ENCODE assay signal across 7 cellular contexts in the genomic region with DNA sequence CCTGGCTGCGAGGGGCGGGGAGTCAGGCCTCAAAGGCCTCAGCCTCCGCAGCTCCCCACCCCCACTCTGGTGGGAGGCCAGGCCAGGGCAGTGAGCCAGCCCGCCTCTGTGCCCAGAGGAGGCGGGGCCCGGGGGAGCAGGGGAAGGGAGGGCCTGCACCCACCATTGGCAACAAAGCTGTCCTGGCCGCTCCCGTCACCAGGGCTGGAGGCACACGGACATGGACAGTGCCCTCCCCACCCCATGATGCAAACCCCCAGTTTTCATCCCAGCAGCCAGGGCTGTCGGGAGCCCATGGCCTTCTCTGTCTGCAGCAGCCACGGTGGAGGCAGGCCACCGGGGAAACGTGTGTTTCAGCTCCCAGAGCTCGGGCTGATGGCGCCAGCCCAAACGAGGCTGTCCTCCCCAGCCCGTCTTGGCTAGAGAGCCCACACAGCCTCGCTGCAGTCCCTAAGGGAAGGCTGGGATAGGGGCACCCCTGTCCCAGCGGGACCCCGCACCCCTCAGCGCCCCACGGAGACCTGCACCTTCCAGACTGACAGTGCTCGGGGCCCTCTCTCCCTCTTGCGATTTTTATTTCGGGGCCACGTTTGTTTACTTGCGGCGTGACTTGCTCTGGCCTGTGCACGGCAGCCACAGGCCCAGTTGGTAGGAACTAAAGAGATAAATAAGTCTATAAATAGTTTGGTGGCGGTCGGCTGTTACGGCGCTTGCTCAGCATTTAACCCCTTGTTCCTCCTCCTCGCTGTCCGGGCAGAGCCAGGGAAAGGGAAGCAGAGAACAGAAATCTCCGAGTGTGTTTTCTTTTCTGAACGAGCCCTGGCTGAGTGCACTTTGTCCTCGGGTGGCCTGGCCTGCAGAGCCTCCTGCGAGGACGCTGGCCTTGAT.
DNase-seq lines count a peak whose midpoint lies in the region; ATAC-seq and TF ChIP-seq lines count a peak whose summit lies in the region.

No MANE protein-coding gene starts in this region.

- POLR2A ChIA-PET in A673 (lab: Charles Lee; ENCODE audit: low non-redundant PET): no interaction called here

- CTCF ChIA-PET in A673 (lab: Charles Lee): no interaction called here

- H3K27ac ChIP-seq in colonic mucosa (peak overlapping the region; percentile 53), A673 (ENCODE audit: low read depth, low read length, poor library complexity, severe bottlenecking) (no peak overlapping the region)

- H3K9ac ChIP-seq in colonic mucosa (ENCODE audit: low read depth in 2 of 2, low read length in 2 of 2): no peak overlapping the region

- DNase-seq in NCI-H2171 (lab: John Stamatoyannopoulos, UW) (peak; percentile 81), colonic mucosa (peak; percentile 72), midbrain (lab: John Stamatoyannopoulos, UW) (peak; percentile 89), ureter (ENCODE audit: low spot score) (peak; percentile 82), A673 (ENCODE audit: low spot score) (no peak)

- BruUV-seq in A673 (replicated peaks; lab: Mats Ljungman, UMichigan): no TSS peak

- ATAC-seq in GM21825 (IDR thresholded peaks at IDR 0.05; ENCODE audit: unreplicated experiment) (no peak), GM18909 (IDR thresholded peaks at IDR 0.05; ENCODE audit: poor library complexity, unreplicated experiment) (no peak)

- H3K4me3 ChIP-seq in colonic mucosa: peak overlapping the region; percentile 21
- no peak overlapping the region for H3K4me3 ChIP-seq in A673 (ENCODE audit: low read depth, low read length, poor library complexity, severe bottlenecking)

- no peaks in the 10 kb centered on the region for H3K36me3 ChIP-seq in colonic mucosa
- H3K36me3 ChIP-seq in A673 (ENCODE audit: insufficient read depth, low read length, poor library complexity, severe bottlenecking): no peaks in the 10 kb centered on the region

- H3K27me3 ChIP-seq in colonic mucosa (no peaks in the 10 kb centered on the region), A673 (replicated peaks; ENCODE audit: insufficient read depth, low read depth, low read length, poor library complexity) (peaks cover 13% of the 10 kb centered on the region)

- H3K9me3 ChIP-seq in colonic mucosa (no peaks in the 10 kb centered on the region), A673 (ENCODE audit: low read depth, low read length, poor library complexity, severe bottlenecking) (no peaks in the 10 kb centered on the region)

- no peak for TF ChIP-seq CTCF in colonic mucosa (IDR thresholded peaks at IDR 0.05)
- TF ChIP-seq CTCF in A673 (conservative IDR thresholded peaks at IDR 0.05; ENCODE audit: low read depth, low read length): no peak

- H3K4me1 ChIP-seq in colonic mucosa: peaks cover 9% of the 10 kb centered on the region
- H3K4me1 ChIP-seq in A673 (ENCODE audit: insufficient read depth, low read length, poor library complexity, severe bottlenecking): no peaks in the 10 kb centered on the region

- intact Hi-C loops in colonic mucosa (cut with DNase I) (no loop called here), A673 (cut with micrococcal nuclease; ENCODE audit: unreplicated experiment) (no loop called here)
